ENCODE assay signal across 9 cellular contexts in genomic region chr13:50127726-50128291, GRCh38.
DNase-seq lines count a peak whose midpoint lies in the region; ATAC-seq and TF ChIP-seq lines count a peak whose summit lies in the region.
"Had no signal": no experiment of that assay in that cellular context is flagged by ENCODE, and none has a peak within 500 bp of the region (broad histone marks: within the 10 kb centered on the region; RNA-seq: fewer than 3 reads in every experiment).

No MANE protein-coding gene starts in this region.

- peak overlapping the region; percentile 99 for H3K27ac ChIP-seq in CD4-positive, CD25-positive, alpha-beta regulatory T cell (ENCODE audit: insufficient read depth, low read length, poor library complexity, severe bottlenecking)
- peak overlapping the region in 3 of 4 donors; percentile 98 to 100 (median 100) for H3K27ac ChIP-seq in gastroesophageal sphincter

- H3K4me3 Mint-ChIP-seq in CD4-positive, CD25-positive, alpha-beta regulatory T cell = peak overlapping the region; percentile 92 to 95 (median 94)
- H3K4me3 Mint-ChIP-seq in T-helper 17 cell (peak overlapping the region; percentile 90), osteocyte (ENCODE audit: unreplicated experiment) (peak overlapping the region; percentile 81)

- TF ChIP-seq CTCF in gastroesophageal sphincter (IDR thresholded peaks at IDR 0.05) (no peak), osteocyte (IDR thresholded peaks at IDR 0.05) (no peak)

- ATAC-seq in CD4-positive, CD25-positive, alpha-beta regulatory T cell (ENCODE audit: low read depth in 2 of 2) = no peak
- no peak for ATAC-seq in T-helper 17 cell
- no peak for ATAC-seq in gastroesophageal sphincter
- ATAC-seq in HG03175 (IDR thresholded peaks at IDR 0.05; ENCODE audit: unreplicated experiment) = no peak
- ATAC-seq in HG03439 (IDR thresholded peaks at IDR 0.05; ENCODE audit: unreplicated experiment) = no peak

- H3K9me3 ChIP-seq in CD4-positive, CD25-positive, alpha-beta regulatory T cell (ENCODE audit: control insufficient read depth in 2 of 2, low read length in 2 of 2) = peaks cover 0 to 2% of the 10 kb centered on the region in 2 experiments
- H3K9me3 ChIP-seq in T-helper 17 cell (ENCODE audit: control insufficient read depth, low read length, poor library complexity, severe bottlenecking) (no peaks in the 10 kb centered on the region), gastroesophageal sphincter (no peaks in the 10 kb centered on the region)

- TF ChIP-seq EP300 in gastroesophageal sphincter (IDR thresholded peaks at IDR 0.05) = no peak

- peaks cover 57% of the 10 kb centered on the region for H3K27me3 Mint-ChIP-seq in CD4-positive, CD25-positive, alpha-beta regulatory T cell
- peaks cover 31% of the 10 kb centered on the region for H3K27me3 Mint-ChIP-seq in T-helper 17 cell
- peaks cover 32% of the 10 kb centered on the region for H3K27me3 Mint-ChIP-seq in osteocyte (ENCODE audit: unreplicated experiment)

- DNase-seq in CD4-positive, CD25-positive, alpha-beta regulatory T cell = peak in 1 of 3 donors; percentile 8
- peak in 1 of 3 donors; percentile 6 for DNase-seq in T-helper 17 cell
- DNase-seq in osteocyte (ENCODE audit: extremely low spot score, unreplicated experiment) = no peak
- no peak for DNase-seq in G401 (ENCODE audit: low spot score)
- DNase-seq in SIG-M5 (lab: John Stamatoyannopoulos, UW) = no peak
- DNase-seq: NCI-H510A treated with DMSO at 0.1 percent for 48 hours had no signal

- no peaks in the 10 kb centered on the region for H3K36me3 ChIP-seq in CD4-positive, CD25-positive, alpha-beta regulatory T cell (ENCODE audit: control insufficient read depth, insufficient read depth, low read length)
- no peaks in the 10 kb centered on the region for H3K36me3 ChIP-seq in gastroesophageal sphincter

- no peaks in the 10 kb centered on the region for H3K36me3 Mint-ChIP-seq in CD4-positive, CD25-positive, alpha-beta regulatory T cell
- H3K36me3 Mint-ChIP-seq in T-helper 17 cell (ENCODE audit: low read depth) (no peaks in the 10 kb centered on the region), osteocyte (ENCODE audit: unreplicated experiment) (no peaks in the 10 kb centered on the region)

- peaks cover 19% of the 10 kb centered on the region for H3K27me3 ChIP-seq in CD4-positive, CD25-positive, alpha-beta regulatory T cell (ENCODE audit: control insufficient read depth, insufficient read depth, low read length)
- peaks cover 58% of the 10 kb centered on the region for H3K27me3 ChIP-seq in gastroesophageal sphincter

- peaks cover 37 to 77% (median 49%) of the 10 kb centered on the region in 4 donors for H3K4me1 Mint-ChIP-seq in CD4-positive, CD25-positive, alpha-beta regulatory T cell
- H3K4me1 Mint-ChIP-seq in T-helper 17 cell (peaks cover 48% of the 10 kb centered on the region), osteocyte (ENCODE audit: unreplicated experiment) (peaks cover 58% of the 10 kb centered on the region)

- in situ Hi-C loops in G401 (cut with HindIII; ENCODE audit: low sequenced_read_pairs) = no loop called here

- H3K27ac Mint-ChIP-seq in CD4-positive, CD25-positive, alpha-beta regulatory T cell = peak overlapping the region; percentile 71 to 96 (median 95)
- H3K27ac Mint-ChIP-seq in T-helper 17 cell (peak overlapping the region; percentile 96), osteocyte (ENCODE audit: unreplicated experiment) (peak overlapping the region; percentile 89)

- H3K4me1 ChIP-seq in CD4-positive, CD25-positive, alpha-beta regulatory T cell (ENCODE audit: control insufficient read depth, insufficient read depth, low read length, poor library complexity, severe bottlenecking) = peaks cover 80% of the 10 kb centered on the region
- peaks cover 0 to 68% (median 17%) of the 10 kb centered on the region in 3 donors for H3K4me1 ChIP-seq in gastroesophageal sphincter

- TF ChIP-seq POLR2A in gastroesophageal sphincter (IDR thresholded peaks at IDR 0.05) = no peak

- peaks cover 0 to 8% (median 0%) of the 10 kb centered on the region in 7 donors for H3K9me3 Mint-ChIP-seq in CD4-positive, CD25-positive, alpha-beta regulatory T cell
- H3K9me3 Mint-ChIP-seq in osteocyte (ENCODE audit: unreplicated experiment) = no peaks in the 10 kb centered on the region

- 59 to 97% methylated on average over 7 to 35 of the region's 39 CpGs for WGBS in gastroesophageal sphincter (ENCODE audit: low coverage in 1 of 2), 2 donors

- H3K4me3 ChIP-seq in CD4-positive, CD25-positive, alpha-beta regulatory T cell (ENCODE audit: low read depth, low read length) = peak overlapping the region; percentile 71
- peak overlapping the region; percentile 13 to 96 for H3K4me3 ChIP-seq in gastroesophageal sphincter
